ENCODE assay signal across 23 cellular contexts in genomic region chr4:17962171-17962570, GRCh38. TPM values are rescaled to one million over a fixed set of nuclear protein-coding genes. Genes with fewer than 3 reads are reported as not detected.
A peak's percentile ranks its signal among the peaks of the same experiment; 100 is the strongest.
DNase-seq lines count a peak whose midpoint lies in the region; ATAC-seq, FAIRE-seq and TF ChIP-seq lines count a peak whose summit lies in the region.
"Had no signal": no experiment of that assay in that cellular context is flagged by ENCODE, and none has a peak within 500 bp of the region (broad histone marks: within the 10 kb centered on the region; RNA-seq: fewer than 3 reads in every experiment).

No MANE protein-coding gene starts in this region.

- no peak overlapping the region for H3K27ac Mint-ChIP-seq in natural killer cell treated with Interleukin-12 subunit alpha and Interleukin-12 subunit beta and Interleukin-15 and Interleukin-18, amount 100 ng/mL, for 72 hours
- H3K27ac Mint-ChIP-seq: CD4-positive, CD25-positive, alpha-beta regulatory T cell; H9 had no signal

- no peaks in the 10 kb centered on the region for H3K9me3 Mint-ChIP-seq in natural killer cell treated with Interleukin-12 subunit alpha and Interleukin-12 subunit beta and Interleukin-15 and Interleukin-18, amount 100 ng/mL, for 72 hours
- H3K9me3 Mint-ChIP-seq: CD4-positive, CD25-positive, alpha-beta regulatory T cell; H9 had no signal

- H3K27ac ChIP-seq in VCaP, result peak overlapping the region; percentile 26; the same call in 1 of the 2 replicates
- H3K27ac ChIP-seq: RWPE1 had no signal

- TF ChIP-seq CTCF in VCaP (conservative IDR thresholded peaks at IDR 0.05), result no peak

- H3K36me3 Mint-ChIP-seq in natural killer cell treated with Interleukin-12 subunit alpha and Interleukin-12 subunit beta and Interleukin-15 and Interleukin-18, amount 100 ng/mL, for 72 hours, result peaks cover 2% of the 10 kb centered on the region

- no peaks in the 10 kb centered on the region for H3K27me3 Mint-ChIP-seq in natural killer cell treated with Interleukin-12 subunit alpha and Interleukin-12 subunit beta and Interleukin-15 and Interleukin-18, amount 100 ng/mL, for 72 hours
- H3K27me3 Mint-ChIP-seq: CD4-positive, CD25-positive, alpha-beta regulatory T cell had no signal

- no peak overlapping the region for H3K4me3 Mint-ChIP-seq in natural killer cell treated with Interleukin-12 subunit alpha and Interleukin-12 subunit beta and Interleukin-15 and Interleukin-18, amount 100 ng/mL, for 72 hours
- H3K4me3 Mint-ChIP-seq: CD4-positive, CD25-positive, alpha-beta regulatory T cell; H9 had no signal

- DNase-seq in AG08396 (ENCODE audit: low spot score) (peak; percentile 15), EL (peak; percentile 23), SHP77 (lab: John Stamatoyannopoulos, UW) (no peak), NCI-H2196 treated with DMSO at 0.1 percent for 48 hours (lab: John Stamatoyannopoulos, UW; ENCODE audit: unreplicated experiment) (no peak)
- no peak for DNase-seq in natural killer cell treated with Interleukin-12 subunit alpha and Interleukin-12 subunit beta and Interleukin-15 and Interleukin-18, amount 100 ng/mL, for 72 hours (ENCODE audit: low spot score)
- DNase-seq: CD4-positive, CD25-positive, alpha-beta regulatory T cell; DMS79 treated with DMSO at 0.1 percent for 48 hours; H9; KG1; NCI-H1105; NCI-H146; NCI-H2029; NCI-H226; NCI-H510A treated with DMSO at 0.1 percent for 48 hours; NCI-H774; NK-92 treated with Interleukin-12 subunit alpha and Interleukin-12 subunit beta, amount 100 ng/mL, for 24 hours; SIG-M5; SK-N-SH had no signal

- FAIRE-seq in islet of Langerhans (lab: Jason Lieb, UNC), result peak; percentile 60
- FAIRE-seq: GM19239 had no signal

- no peak for ATAC-seq in natural killer cell treated with Interleukin-12 subunit alpha and Interleukin-12 subunit beta and Interleukin-15 and Interleukin-18, amount 100 ng/mL, for 72 hours
- ATAC-seq in GM21825 (IDR thresholded peaks at IDR 0.05; ENCODE audit: unreplicated experiment), result no peak

- H3K4me1 Mint-ChIP-seq in natural killer cell treated with Interleukin-12 subunit alpha and Interleukin-12 subunit beta and Interleukin-15 and Interleukin-18, amount 100 ng/mL, for 72 hours (ENCODE audit: low read depth in 2 of 2), result peaks cover 0 to 2% of the 10 kb centered on the region in 2 donors

RNA-seq across cellular contexts. Expression of gene LCORL, which starts 59.4 kb away (rescaled TPM):
- total RNA-seq in natural killer cell treated with Interleukin-12 subunit alpha and Interleukin-12 subunit beta and Interleukin-15 and Interleukin-18, amount 100 ng/mL, for 72 hours, result 10 to 100 TPM; 12.9 to 14.9 TPM

Comparison
In these comparisons a context has a peak if more than half of its experiments do, and no peak if none do; other contexts are left out.
1. DNase-seq: peak in AG08396 (single experiment) and EL (single experiment); none in SHP77 (0 of 2), natural killer cell treated with Interleukin-12 subunit alpha and Interleukin-12 subunit beta and Interleukin-15 and Interleukin-18, amount 100 ng/mL, for 72 hours (single experiment) and NCI-H2196 treated with DMSO at 0.1 percent for 48 hours (single experiment).